10 cellular contexts compared by ENCODE assay signal in the genomic region with DNA sequence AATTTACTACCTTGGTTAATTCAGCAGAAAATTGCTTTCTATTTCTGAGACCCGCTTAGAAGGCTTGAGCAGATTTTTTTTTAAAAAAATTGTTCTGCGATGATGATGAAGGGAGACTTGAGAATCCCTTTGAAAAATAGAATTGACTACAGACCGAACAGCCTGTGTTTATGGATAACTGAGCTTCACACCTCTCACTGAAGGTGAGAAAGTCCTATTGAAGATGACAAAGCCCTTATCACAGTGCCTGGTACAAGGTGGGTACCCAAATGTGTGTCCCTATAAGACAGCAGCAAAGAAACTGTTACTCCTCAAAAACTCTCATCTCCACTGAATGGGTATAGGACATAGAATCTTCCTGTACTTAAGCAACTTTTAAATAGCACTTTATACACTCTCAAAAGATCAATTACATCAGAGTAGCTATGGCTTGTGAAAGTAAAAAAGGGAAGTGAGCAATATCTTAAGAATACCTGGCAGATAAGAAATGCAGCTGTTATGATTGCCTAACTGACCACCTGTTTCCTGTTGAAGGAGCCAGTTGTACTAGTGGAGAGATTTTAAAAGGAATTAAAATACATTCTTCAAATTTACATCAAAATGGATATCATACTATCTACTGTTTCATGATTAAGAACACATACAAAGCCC.
A peak's percentile ranks its signal among the peaks of the same experiment; 100 is the strongest.
DNase-seq lines count a peak whose midpoint lies in the region; ATAC-seq, FAIRE-seq and TF ChIP-seq lines count a peak whose summit lies in the region.
"Had no signal": no experiment of that assay in that cellular context is flagged by ENCODE, and none has a peak within 500 bp of the region (broad histone marks: within the 10 kb centered on the region; RNA-seq: fewer than 3 reads in every experiment).

No MANE protein-coding gene starts in this region.

- in situ Hi-C loops in HepG2 (cut with HindIII; ENCODE audit: extremely low pct_ligation_motif_present, low pct_unique_long_range_greater_than_20kb) = no loop called here

- TF ChIP-seq RAD21 in HepG2 (CRISPR knock-in tag; IDR thresholded peaks at IDR 0.05) = no peak

- H3K9ac ChIP-seq in MM.1S (ENCODE audit: low read length) = peak overlapping the region; percentile 47
- no peak overlapping the region for H3K9ac ChIP-seq in neural progenitor cell
- H3K9ac ChIP-seq in HepG2 (ENCODE audit: insufficient read depth, low read depth, low read length) = no peak overlapping the region

- no peaks in the 10 kb centered on the region for H3K36me3 ChIP-seq in MM.1S (replicated peaks; ENCODE audit: insufficient read depth, low read length)
- no peaks in the 10 kb centered on the region for H3K36me3 ChIP-seq in neural progenitor cell
- no peaks in the 10 kb centered on the region for H3K36me3 ChIP-seq in HepG2 (replicated peaks in 1 of 2; ENCODE audit: control insufficient read depth in 1 of 2, insufficient read depth in 2 of 2, low read length in 2 of 2)

- H3K27me3 Mint-ChIP-seq in neural progenitor cell (ENCODE audit: insufficient read depth, low read depth) = no peaks in the 10 kb centered on the region

- no peaks in the 10 kb centered on the region for H3K79me2 ChIP-seq in MM.1S (ENCODE audit: low read length)
- no peaks in the 10 kb centered on the region for H3K79me2 ChIP-seq in neural progenitor cell (ENCODE audit: low read depth)
- no peaks in the 10 kb centered on the region for H3K79me2 ChIP-seq in HepG2 (ENCODE audit: insufficient read depth, low read length)

- ATAC-seq in GM18861 (IDR thresholded peaks at IDR 0.05; ENCODE audit: unreplicated experiment) (peak; percentile 100), HG02763 (IDR thresholded peaks at IDR 0.05; ENCODE audit: unreplicated experiment) (peak; percentile 100), HepG2 (no peak)

- no peaks in the 10 kb centered on the region for H3K9me2 ChIP-seq in MM.1S (replicated peaks; ENCODE audit: insufficient read depth, low read length)

- TF ChIP-seq EP300 in HepG2 (IDR thresholded peaks at IDR 0.05; ENCODE audit: low read depth in 2 of 2, low read length in 2 of 2) (no peak), HepG2 (CRISPR knock-in tag; IDR thresholded peaks at IDR 0.05; ENCODE audit: borderline replicate concordance) (no peak)

- BruUV-seq in HepG2 (replicated peaks; lab: Mats Ljungman, UMichigan) = no TSS peak

- H3F3A ChIP-seq in MM.1S (ENCODE audit: insufficient read depth, low read length) = peaks cover 26% of the 10 kb centered on the region
- no peaks in the 10 kb centered on the region for H3F3A ChIP-seq in neural progenitor cell (ENCODE audit: low read depth)

- no peaks in the 10 kb centered on the region for H3K36me3 Mint-ChIP-seq in neural progenitor cell

- no peaks in the 10 kb centered on the region for H3K9me3 ChIP-seq in MM.1S (replicated peaks; ENCODE audit: insufficient read depth, low read length)
- no peaks in the 10 kb centered on the region for H3K9me3 ChIP-seq in neural progenitor cell (ENCODE audit: low read depth)
- H3K9me3 ChIP-seq in HepG2 (ENCODE audit: low read length) = peaks cover 39% of the 10 kb centered on the region

- H3K4me1 Mint-ChIP-seq in neural progenitor cell = no peaks in the 10 kb centered on the region

- H3K4me3 Mint-ChIP-seq in neural progenitor cell = no peak overlapping the region

- no peak overlapping the region for H3K27ac Mint-ChIP-seq in neural progenitor cell

- H3K4me2 ChIP-seq in MM.1S (ENCODE audit: low read depth, low read length) (peak overlapping the region; percentile 61), neural progenitor cell (no peak overlapping the region), HepG2 (ENCODE audit: low read depth, low read length) (no peak overlapping the region)

- H4K20me1 ChIP-seq in MM.1S (ENCODE audit: insufficient read depth, low read length) (no peaks in the 10 kb centered on the region), neural progenitor cell (ENCODE audit: low read depth) (no peaks in the 10 kb centered on the region), HepG2 (ENCODE audit: insufficient read depth, low read length) (no peaks in the 10 kb centered on the region)

- H3K9me3 Mint-ChIP-seq in neural progenitor cell = no peaks in the 10 kb centered on the region

- DNase-seq in MM.1S (peak; percentile 78), germinal center (ENCODE audit: low spot score) (peak; percentile 24), lower leg skin (ENCODE audit: low spot score in 2 of 2) (no peak), neural progenitor cell (ENCODE audit: low spot score) (no peak), HepG2 (ENCODE audit: low spot score) (no peak), pons (ENCODE audit: low spot score) (no peak)
- DNase-seq: activated T-cell treated with anti-CD3 and anti-CD28 coated beads for 4 hours, NCI-H69 had no signal

- peak overlapping the region; percentile 34; the same call in 1 of the 2 replicates for H2AFZ ChIP-seq in MM.1S (ENCODE audit: low read length)
- no peak overlapping the region for H2AFZ ChIP-seq in neural progenitor cell (replicated peaks)
- no peak overlapping the region for H2AFZ ChIP-seq in HepG2 (ENCODE audit: low read length)

- no peak for TF ChIP-seq POLR2A in lower leg skin (IDR thresholded peaks at IDR 0.05)
- no peak for TF ChIP-seq POLR2A in HepG2 (IDR thresholded peaks at IDR 0.05; ENCODE audit: insufficient read depth in 1 of 2, low read depth in 2 of 2, low read length in 2 of 2)

- POLR2A ChIA-PET in HepG2 (lab: Yijun Ruan, JAX) = no interaction called here

- H3K27ac ChIP-seq in MM.1S (ENCODE audit: low read length) = peak overlapping the region; percentile 95
- no peak overlapping the region for H3K27ac ChIP-seq in neural progenitor cell
- H3K27ac ChIP-seq in HepG2 (ENCODE audit: extremely low read length, insufficient read depth, low read length) = no peak overlapping the region

- H3K4me3 ChIP-seq in MM.1S (ENCODE audit: low read length) = no peak overlapping the region
- no peak overlapping the region for H3K4me3 ChIP-seq in lower leg skin (ENCODE audit: low read depth, poor library complexity, severe bottlenecking)
- H3K4me3 ChIP-seq in neural progenitor cell = no peak overlapping the region
- no peak overlapping the region for H3K4me3 ChIP-seq in HepG2 (replicated peaks in 1 of 3; ENCODE audit: insufficient read depth in 1 of 3, low read depth in 2 of 3, low read length in 3 of 3)

- peaks cover 23% of the 10 kb centered on the region for H3K4me1 ChIP-seq in MM.1S (ENCODE audit: low read length)
- H3K4me1 ChIP-seq in neural progenitor cell = no peaks in the 10 kb centered on the region
- H3K4me1 ChIP-seq in HepG2 (ENCODE audit: insufficient read depth, low read length) = no peaks in the 10 kb centered on the region

- WGBS in lower leg skin, 2 donors = 80 to 82% methylated on average over 3 of the region's 3 CpGs
- 35% methylated on average over 3 of the region's 3 CpGs for WGBS in HepG2 (ENCODE audit: low lambda C conversion rate)

- CTCF ChIA-PET in HepG2 (lab: Yijun Ruan, JAX; ENCODE audit: low intra/inter-chr PET ratio, low total read pairs) = no interaction called here

- intact Hi-C loops in lower leg skin (cut with DNase I; ENCODE audit: low total_unique reads) = no loop called here
- intact Hi-C loops in HepG2 (cut with micrococcal nuclease; ENCODE audit: unreplicated experiment) = no loop called here

- TF ChIP-seq CTCF in MM.1S (IDR thresholded peaks at IDR 0.05; ENCODE audit: low read length) (no peak), lower leg skin (IDR thresholded peaks at IDR 0.05) (no peak), neural progenitor cell (IDR thresholded peaks at IDR 0.05) (no peak), HepG2 (CRISPR knock-in tag; IDR thresholded peaks at IDR 0.05) (no peak)

- FAIRE-seq in HepG2 (lab: Jason Lieb, UNC) = no peak

- H3K27me3 ChIP-seq in MM.1S (replicated peaks; ENCODE audit: insufficient read depth, low read length) (no peaks in the 10 kb centered on the region), neural progenitor cell (no peaks in the 10 kb centered on the region), HepG2 (ENCODE audit: control insufficient read depth in 1 of 2, insufficient read depth in 2 of 2, low read length in 2 of 2) (no peaks in the 10 kb centered on the region)

TF ChIP-seq in HepG2, 621 proteins besides CTCF, POLR2A, EP300 and RAD21 (continues in another document):
- TF ChIP-seq HOXA5 (CRISPR knock-in tag; IDR thresholded peaks at IDR 0.05) (no peak), SAP130 (CRISPR knock-in tag; IDR thresholded peaks at IDR 0.05; ENCODE audit: low read depth) (no peak), GABPB1 (CRISPR knock-in tag; IDR thresholded peaks at IDR 0.05) (no peak), HMG20B (CRISPR knock-in tag; conservative IDR thresholded peaks at IDR 0.05) (no peak), RBFOX2 (IDR thresholded peaks at IDR 0.05; ENCODE audit: low read depth, low read length) (no peak), ZNF230 (CRISPR knock-in tag; IDR thresholded peaks at IDR 0.05) (no peak)
- TF ChIP-seq, protein P1, sequence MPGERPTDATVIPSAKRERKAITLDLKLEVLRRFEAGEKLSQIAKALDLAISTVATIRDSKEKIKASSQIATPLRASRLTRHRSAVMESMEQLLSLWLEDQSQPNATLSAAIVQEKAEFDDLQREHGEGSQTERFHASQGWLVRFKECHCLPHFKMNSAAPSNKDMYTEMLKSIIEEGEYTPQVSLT (CRISPR knock-in tag; IDR thresholded peaks at IDR 0.05; ENCODE audit: borderline replicate concordance, low read depth) = no peak
- TF ChIP-seq, protein P2, sequence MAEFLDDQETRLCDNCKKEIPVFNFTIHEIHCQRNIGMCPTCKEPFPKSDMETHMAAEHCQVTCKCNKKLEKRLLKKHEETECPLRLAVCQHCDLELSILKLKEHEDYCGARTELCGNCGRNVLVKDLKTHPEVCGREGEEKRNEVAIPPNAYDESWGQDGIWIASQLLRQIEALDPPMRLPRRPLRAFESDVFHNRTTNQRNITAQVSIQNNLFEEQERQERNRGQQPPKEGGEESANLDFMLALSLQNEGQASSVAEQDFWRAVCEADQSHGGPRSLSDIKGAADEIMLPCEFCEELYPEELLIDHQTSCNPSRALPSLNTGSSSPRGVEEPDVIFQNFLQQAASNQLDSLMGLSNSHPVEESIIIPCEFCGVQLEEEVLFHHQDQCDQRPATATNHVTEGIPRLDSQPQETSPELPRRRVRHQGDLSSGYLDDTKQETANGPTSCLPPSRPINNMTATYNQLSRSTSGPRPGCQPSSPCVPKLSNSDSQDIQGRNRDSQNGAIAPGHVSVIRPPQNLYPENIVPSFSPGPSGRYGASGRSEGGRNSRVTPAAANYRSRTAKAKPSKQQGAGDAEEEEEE (CRISPR knock-in tag; IDR thresholded peaks at IDR 0.05; ENCODE audit: borderline replicate concordance) = no peak

Comparison
In these comparisons a context has a peak if more than half of its experiments do, and no peak if none do; other contexts are left out.
1. DNase-seq: peak in MM.1S (single experiment) and germinal center (single experiment); none in lower leg skin (0 of 2), neural progenitor cell (single experiment), HepG2 (single experiment) and pons (single experiment).